1 cellular context compared by ENCODE assay signal in genomic region chr17:30379303-30380105, GRCh38.
TF ChIP-seq lines count a peak whose summit lies in the region.

No MANE protein-coding gene starts in this region.

TF ChIP-seq in K562, 482 proteins besides CTCF, POLR2A, EP300 and RAD21 (continued from another document and continues in another):
- TF ChIP-seq, protein P1, sequence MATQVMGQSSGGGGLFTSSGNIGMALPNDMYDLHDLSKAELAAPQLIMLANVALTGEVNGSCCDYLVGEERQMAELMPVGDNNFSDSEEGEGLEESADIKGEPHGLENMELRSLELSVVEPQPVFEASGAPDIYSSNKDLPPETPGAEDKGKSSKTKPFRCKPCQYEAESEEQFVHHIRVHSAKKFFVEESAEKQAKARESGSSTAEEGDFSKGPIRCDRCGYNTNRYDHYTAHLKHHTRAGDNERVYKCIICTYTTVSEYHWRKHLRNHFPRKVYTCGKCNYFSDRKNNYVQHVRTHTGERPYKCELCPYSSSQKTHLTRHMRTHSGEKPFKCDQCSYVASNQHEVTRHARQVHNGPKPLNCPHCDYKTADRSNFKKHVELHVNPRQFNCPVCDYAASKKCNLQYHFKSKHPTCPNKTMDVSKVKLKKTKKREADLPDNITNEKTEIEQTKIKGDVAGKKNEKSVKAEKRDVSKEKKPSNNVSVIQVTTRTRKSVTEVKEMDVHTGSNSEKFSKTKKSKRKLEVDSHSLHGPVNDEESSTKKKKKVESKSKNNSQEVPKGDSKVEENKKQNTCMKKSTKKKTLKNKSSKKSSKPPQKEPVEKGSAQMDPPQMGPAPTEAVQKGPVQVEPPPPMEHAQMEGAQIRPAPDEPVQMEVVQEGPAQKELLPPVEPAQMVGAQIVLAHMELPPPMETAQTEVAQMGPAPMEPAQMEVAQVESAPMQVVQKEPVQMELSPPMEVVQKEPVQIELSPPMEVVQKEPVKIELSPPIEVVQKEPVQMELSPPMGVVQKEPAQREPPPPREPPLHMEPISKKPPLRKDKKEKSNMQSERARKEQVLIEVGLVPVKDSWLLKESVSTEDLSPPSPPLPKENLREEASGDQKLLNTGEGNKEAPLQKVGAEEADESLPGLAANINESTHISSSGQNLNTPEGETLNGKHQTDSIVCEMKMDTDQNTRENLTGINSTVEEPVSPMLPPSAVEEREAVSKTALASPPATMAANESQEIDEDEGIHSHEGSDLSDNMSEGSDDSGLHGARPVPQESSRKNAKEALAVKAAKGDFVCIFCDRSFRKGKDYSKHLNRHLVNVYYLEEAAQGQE (CRISPR knock-in tag; IDR thresholded peaks at IDR 0.05; ENCODE audit: low read depth), result 0 out of 2 replicates have a peak, but pooled peaks have one; percentile 16
- TF ChIP-seq NR4A1 (CRISPR knock-in tag; IDR thresholded peaks at IDR 0.05), result no peak
- no peak for TF ChIP-seq NR4A1 (tag; IDR thresholded peaks at IDR 0.05)
- no peak for TF ChIP-seq HEY1 (CRISPR knock-in tag; IDR thresholded peaks at IDR 0.05; ENCODE audit: borderline replicate concordance)
- TF ChIP-seq NFIC (IDR thresholded peaks at IDR 0.05), result no peak
- no peak for TF ChIP-seq GABPA (tag; conservative IDR thresholded peaks at IDR 0.05; ENCODE audit: low read depth)
- TF ChIP-seq PYGO2 (tag; IDR thresholded peaks at IDR 0.05), result no peak
- no peak for TF ChIP-seq CREB1 (IDR thresholded peaks at IDR 0.05)
- no peak for TF ChIP-seq CREB1 (CRISPR knock-in tag; IDR thresholded peaks at IDR 0.05)
- TF ChIP-seq ESRRB (CRISPR knock-in tag; IDR thresholded peaks at IDR 0.05; ENCODE audit: borderline replicate concordance), result no peak
- TF ChIP-seq, protein P2, sequence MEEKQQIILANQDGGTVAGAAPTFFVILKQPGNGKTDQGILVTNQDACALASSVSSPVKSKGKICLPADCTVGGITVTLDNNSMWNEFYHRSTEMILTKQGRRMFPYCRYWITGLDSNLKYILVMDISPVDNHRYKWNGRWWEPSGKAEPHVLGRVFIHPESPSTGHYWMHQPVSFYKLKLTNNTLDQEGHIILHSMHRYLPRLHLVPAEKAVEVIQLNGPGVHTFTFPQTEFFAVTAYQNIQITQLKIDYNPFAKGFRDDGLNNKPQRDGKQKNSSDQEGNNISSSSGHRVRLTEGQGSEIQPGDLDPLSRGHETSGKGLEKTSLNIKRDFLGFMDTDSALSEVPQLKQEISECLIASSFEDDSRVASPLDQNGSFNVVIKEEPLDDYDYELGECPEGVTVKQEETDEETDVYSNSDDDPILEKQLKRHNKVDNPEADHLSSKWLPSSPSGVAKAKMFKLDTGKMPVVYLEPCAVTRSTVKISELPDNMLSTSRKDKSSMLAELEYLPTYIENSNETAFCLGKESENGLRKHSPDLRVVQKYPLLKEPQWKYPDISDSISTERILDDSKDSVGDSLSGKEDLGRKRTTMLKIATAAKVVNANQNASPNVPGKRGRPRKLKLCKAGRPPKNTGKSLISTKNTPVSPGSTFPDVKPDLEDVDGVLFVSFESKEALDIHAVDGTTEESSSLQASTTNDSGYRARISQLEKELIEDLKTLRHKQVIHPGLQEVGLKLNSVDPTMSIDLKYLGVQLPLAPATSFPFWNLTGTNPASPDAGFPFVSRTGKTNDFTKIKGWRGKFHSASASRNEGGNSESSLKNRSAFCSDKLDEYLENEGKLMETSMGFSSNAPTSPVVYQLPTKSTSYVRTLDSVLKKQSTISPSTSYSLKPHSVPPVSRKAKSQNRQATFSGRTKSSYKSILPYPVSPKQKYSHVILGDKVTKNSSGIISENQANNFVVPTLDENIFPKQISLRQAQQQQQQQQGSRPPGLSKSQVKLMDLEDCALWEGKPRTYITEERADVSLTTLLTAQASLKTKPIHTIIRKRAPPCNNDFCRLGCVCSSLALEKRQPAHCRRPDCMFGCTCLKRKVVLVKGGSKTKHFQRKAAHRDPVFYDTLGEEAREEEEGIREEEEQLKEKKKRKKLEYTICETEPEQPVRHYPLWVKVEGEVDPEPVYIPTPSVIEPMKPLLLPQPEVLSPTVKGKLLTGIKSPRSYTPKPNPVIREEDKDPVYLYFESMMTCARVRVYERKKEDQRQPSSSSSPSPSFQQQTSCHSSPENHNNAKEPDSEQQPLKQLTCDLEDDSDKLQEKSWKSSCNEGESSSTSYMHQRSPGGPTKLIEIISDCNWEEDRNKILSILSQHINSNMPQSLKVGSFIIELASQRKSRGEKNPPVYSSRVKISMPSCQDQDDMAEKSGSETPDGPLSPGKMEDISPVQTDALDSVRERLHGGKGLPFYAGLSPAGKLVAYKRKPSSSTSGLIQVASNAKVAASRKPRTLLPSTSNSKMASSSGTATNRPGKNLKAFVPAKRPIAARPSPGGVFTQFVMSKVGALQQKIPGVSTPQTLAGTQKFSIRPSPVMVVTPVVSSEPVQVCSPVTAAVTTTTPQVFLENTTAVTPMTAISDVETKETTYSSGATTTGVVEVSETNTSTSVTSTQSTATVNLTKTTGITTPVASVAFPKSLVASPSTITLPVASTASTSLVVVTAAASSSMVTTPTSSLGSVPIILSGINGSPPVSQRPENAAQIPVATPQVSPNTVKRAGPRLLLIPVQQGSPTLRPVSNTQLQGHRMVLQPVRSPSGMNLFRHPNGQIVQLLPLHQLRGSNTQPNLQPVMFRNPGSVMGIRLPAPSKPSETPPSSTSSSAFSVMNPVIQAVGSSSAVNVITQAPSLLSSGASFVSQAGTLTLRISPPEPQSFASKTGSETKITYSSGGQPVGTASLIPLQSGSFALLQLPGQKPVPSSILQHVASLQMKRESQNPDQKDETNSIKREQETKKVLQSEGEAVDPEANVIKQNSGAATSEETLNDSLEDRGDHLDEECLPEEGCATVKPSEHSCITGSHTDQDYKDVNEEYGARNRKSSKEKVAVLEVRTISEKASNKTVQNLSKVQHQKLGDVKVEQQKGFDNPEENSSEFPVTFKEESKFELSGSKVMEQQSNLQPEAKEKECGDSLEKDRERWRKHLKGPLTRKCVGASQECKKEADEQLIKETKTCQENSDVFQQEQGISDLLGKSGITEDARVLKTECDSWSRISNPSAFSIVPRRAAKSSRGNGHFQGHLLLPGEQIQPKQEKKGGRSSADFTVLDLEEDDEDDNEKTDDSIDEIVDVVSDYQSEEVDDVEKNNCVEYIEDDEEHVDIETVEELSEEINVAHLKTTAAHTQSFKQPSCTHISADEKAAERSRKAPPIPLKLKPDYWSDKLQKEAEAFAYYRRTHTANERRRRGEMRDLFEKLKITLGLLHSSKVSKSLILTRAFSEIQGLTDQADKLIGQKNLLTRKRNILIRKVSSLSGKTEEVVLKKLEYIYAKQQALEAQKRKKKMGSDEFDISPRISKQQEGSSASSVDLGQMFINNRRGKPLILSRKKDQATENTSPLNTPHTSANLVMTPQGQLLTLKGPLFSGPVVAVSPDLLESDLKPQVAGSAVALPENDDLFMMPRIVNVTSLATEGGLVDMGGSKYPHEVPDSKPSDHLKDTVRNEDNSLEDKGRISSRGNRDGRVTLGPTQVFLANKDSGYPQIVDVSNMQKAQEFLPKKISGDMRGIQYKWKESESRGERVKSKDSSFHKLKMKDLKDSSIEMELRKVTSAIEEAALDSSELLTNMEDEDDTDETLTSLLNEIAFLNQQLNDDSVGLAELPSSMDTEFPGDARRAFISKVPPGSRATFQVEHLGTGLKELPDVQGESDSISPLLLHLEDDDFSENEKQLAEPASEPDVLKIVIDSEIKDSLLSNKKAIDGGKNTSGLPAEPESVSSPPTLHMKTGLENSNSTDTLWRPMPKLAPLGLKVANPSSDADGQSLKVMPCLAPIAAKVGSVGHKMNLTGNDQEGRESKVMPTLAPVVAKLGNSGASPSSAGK (IDR thresholded peaks at IDR 0.05), result peak; percentile 39; the same call in 1 of the 2 replicates
- TF ChIP-seq GATAD2B (IDR thresholded peaks at IDR 0.05; ENCODE audit: borderline replicate concordance), result no peak
- TF ChIP-seq ZNF174 (CRISPR knock-in tag; IDR thresholded peaks at IDR 0.05), result no peak
- TF ChIP-seq PRMT5 (CRISPR knock-in tag; IDR thresholded peaks at IDR 0.05), result no peak
- TF ChIP-seq OTX1 (CRISPR knock-in tag; IDR thresholded peaks at IDR 0.05), result no peak
- no peak for TF ChIP-seq NBN (IDR thresholded peaks at IDR 0.05; ENCODE audit: low read depth)
- TF ChIP-seq TCF7 (IDR thresholded peaks at IDR 0.05; ENCODE audit: borderline replicate concordance), result no peak
- TF ChIP-seq ELF4 (CRISPR knock-in tag; IDR thresholded peaks at IDR 0.05), result no peak
- no peak for TF ChIP-seq XRCC4 (IDR thresholded peaks at IDR 0.05; ENCODE audit: extremely low read depth, insufficient read depth, insufficient read length)
- TF ChIP-seq ZFPM2 (CRISPR knock-in tag; IDR thresholded peaks at IDR 0.05), result no peak
- TF ChIP-seq FOXM1 (IDR thresholded peaks at IDR 0.05; ENCODE audit: low read depth), result no peak
- no peak for TF ChIP-seq FOXM1 (CRISPR knock-in tag; IDR thresholded peaks at IDR 0.05; ENCODE audit: low read depth)
- no peak for TF ChIP-seq ZNF764 (CRISPR knock-in tag; IDR thresholded peaks at IDR 0.05; ENCODE audit: low read depth)
- TF ChIP-seq, protein P3, sequence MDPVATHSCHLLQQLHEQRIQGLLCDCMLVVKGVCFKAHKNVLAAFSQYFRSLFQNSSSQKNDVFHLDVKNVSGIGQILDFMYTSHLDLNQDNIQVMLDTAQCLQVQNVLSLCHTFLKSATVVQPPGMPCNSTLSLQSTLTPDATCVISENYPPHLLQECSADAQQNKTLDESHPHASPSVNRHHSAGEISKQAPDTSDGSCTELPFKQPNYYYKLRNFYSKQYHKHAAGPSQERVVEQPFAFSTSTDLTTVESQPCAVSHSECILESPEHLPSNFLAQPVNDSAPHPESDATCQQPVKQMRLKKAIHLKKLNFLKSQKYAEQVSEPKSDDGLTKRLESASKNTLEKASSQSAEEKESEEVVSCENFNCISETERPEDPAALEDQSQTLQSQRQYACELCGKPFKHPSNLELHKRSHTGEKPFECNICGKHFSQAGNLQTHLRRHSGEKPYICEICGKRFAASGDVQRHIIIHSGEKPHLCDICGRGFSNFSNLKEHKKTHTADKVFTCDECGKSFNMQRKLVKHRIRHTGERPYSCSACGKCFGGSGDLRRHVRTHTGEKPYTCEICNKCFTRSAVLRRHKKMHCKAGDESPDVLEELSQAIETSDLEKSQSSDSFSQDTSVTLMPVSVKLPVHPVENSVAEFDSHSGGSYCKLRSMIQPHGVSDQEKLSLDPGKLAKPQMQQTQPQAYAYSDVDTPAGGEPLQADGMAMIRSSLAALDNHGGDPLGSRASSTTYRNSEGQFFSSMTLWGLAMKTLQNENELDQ (CRISPR knock-in tag; IDR thresholded peaks at IDR 0.05; ENCODE audit: borderline replicate concordance), result no peak
- TF ChIP-seq ZNF589 (CRISPR knock-in tag; IDR thresholded peaks at IDR 0.05; ENCODE audit: low read depth), result no peak
- TF ChIP-seq, protein P4, sequence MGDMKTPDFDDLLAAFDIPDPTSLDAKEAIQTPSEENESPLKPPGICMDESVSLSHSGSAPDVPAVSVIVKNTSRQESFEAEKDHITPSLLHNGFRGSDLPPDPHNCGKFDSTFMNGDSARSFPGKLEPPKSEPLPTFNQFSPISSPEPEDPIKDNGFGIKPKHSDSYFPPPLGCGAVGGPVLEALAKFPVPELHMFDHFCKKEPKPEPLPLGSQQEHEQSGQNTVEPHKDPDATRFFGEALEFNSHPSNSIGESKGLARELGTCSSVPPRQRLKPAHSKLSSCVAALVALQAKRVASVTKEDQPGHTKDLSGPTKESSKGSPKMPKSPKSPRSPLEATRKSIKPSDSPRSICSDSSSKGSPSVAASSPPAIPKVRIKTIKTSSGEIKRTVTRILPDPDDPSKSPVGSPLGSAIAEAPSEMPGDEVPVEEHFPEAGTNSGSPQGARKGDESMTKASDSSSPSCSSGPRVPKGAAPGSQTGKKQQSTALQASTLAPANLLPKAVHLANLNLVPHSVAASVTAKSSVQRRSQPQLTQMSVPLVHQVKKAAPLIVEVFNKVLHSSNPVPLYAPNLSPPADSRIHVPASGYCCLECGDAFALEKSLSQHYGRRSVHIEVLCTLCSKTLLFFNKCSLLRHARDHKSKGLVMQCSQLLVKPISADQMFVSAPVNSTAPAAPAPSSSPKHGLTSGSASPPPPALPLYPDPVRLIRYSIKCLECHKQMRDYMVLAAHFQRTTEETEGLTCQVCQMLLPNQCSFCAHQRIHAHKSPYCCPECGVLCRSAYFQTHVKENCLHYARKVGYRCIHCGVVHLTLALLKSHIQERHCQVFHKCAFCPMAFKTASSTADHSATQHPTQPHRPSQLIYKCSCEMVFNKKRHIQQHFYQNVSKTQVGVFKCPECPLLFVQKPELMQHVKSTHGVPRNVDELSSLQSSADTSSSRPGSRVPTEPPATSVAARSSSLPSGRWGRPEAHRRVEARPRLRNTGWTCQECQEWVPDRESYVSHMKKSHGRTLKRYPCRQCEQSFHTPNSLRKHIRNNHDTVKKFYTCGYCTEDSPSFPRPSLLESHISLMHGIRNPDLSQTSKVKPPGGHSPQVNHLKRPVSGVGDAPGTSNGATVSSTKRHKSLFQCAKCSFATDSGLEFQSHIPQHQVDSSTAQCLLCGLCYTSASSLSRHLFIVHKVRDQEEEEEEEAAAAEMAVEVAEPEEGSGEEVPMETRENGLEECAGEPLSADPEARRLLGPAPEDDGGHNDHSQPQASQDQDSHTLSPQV (IDR thresholded peaks at IDR 0.05), result 0 out of 2 replicates have a peak, but pooled peaks have one; percentile 17
- TF ChIP-seq ZNF121 (CRISPR knock-in tag; conservative IDR thresholded peaks at IDR 0.05), result no peak
- TF ChIP-seq ZNF395 (CRISPR knock-in tag; IDR thresholded peaks at IDR 0.05), result no peak
- TF ChIP-seq ZNF445 (CRISPR knock-in tag; IDR thresholded peaks at IDR 0.05; ENCODE audit: low read depth), result no peak
- TF ChIP-seq PHF20 (IDR thresholded peaks at IDR 0.05; ENCODE audit: partially characterized antibody), result no peak
- TF ChIP-seq NR2C2 (CRISPR knock-in tag; IDR thresholded peaks at IDR 0.05), result no peak
- TF ChIP-seq NR2C2 (tag; IDR thresholded peaks at IDR 0.05), result no peak
- TF ChIP-seq PCBP1 (IDR thresholded peaks at IDR 0.05; ENCODE audit: low read depth, low read length, poor library complexity, severe bottlenecking), result peak; percentile 3
- TF ChIP-seq ZNF384 (IDR thresholded peaks at IDR 0.05; ENCODE audit: low read depth, low read length), result no peak
- TF ChIP-seq, protein P5, sequence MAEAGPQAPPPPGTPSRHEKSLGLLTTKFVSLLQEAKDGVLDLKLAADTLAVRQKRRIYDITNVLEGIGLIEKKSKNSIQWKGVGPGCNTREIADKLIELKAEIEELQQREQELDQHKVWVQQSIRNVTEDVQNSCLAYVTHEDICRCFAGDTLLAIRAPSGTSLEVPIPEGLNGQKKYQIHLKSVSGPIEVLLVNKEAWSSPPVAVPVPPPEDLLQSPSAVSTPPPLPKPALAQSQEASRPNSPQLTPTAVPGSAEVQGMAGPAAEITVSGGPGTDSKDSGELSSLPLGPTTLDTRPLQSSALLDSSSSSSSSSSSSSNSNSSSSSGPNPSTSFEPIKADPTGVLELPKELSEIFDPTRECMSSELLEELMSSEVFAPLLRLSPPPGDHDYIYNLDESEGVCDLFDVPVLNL (CRISPR knock-in tag; IDR thresholded peaks at IDR 0.05; ENCODE audit: low read depth), result no peak
- no peak for TF ChIP-seq TARDBP (IDR thresholded peaks at IDR 0.05)
- TF ChIP-seq HNRNPL (IDR thresholded peaks at IDR 0.05; ENCODE audit: low read depth, low read length), result 0 out of 2 replicates have a peak, but pooled peaks have one; percentile 22
- peak; percentile 80 for TF ChIP-seq CHD1 (IDR thresholded peaks at IDR 0.05; ENCODE audit: low read length)
- TF ChIP-seq RFX1 (IDR thresholded peaks at IDR 0.05), result no peak
- TF ChIP-seq XRCC5 (IDR thresholded peaks at IDR 0.05; ENCODE audit: low read depth, low read length), result no peak
